In genomic region chr15:70127288-70127746, GRCh38 we compare ENCODE assay signal across 13 cellular contexts. TPM values are rescaled to one million over a fixed set of nuclear protein-coding genes. Genes with fewer than 3 reads are reported as not detected.
A peak's percentile ranks its signal among the peaks of the same experiment; 100 is the strongest.
DNase-seq lines count a peak whose midpoint lies in the region; ATAC-seq, FAIRE-seq and TF ChIP-seq lines count a peak whose summit lies in the region.
"Had no signal": no experiment of that assay in that cellular context is flagged by ENCODE, and none has a peak within 500 bp of the region (broad histone marks: within the 10 kb centered on the region; RNA-seq: fewer than 3 reads in every experiment).

No MANE protein-coding gene starts in this region.

- peaks cover 7 to 40% (median 23%) of the 10 kb centered on the region in 9 donors for H3K4me1 ChIP-seq in heart right ventricle
- peaks cover 9% of the 10 kb centered on the region; the same call in 1 of the 2 replicates for H3K4me1 ChIP-seq in GM12878 (ENCODE audit: control insufficient read depth, insufficient read depth, low read length)
- H3K4me1 ChIP-seq in right lobe of liver = peaks cover 0 to 20% (median 2%) of the 10 kb centered on the region in 4 donors

- H3K4me3 Mint-ChIP-seq in T-helper 17 cell = no peak overlapping the region
- H3K4me3 Mint-ChIP-seq: mesothelial cell of epicardium had no signal

- H3K27me3 ChIP-seq in heart right ventricle (peaks cover 0 to 23% (median 5%) of the 10 kb centered on the region in 7 donors), GM12878 (replicated peaks in 1 of 2; ENCODE audit: control insufficient read depth in 2 of 2, insufficient read depth in 2 of 2, low read length in 1 of 2) (no peaks in the 10 kb centered on the region; a peak in 1 of 4 replicates), right lobe of liver (no peaks in the 10 kb centered on the region)

- DNase-seq in heart right ventricle = peak; percentile 52 to 58
- no peak for DNase-seq in Right ventricle myocardium inferior (ENCODE audit: missing footprints)
- DNase-seq in GM12878 (ENCODE audit: low read depth, low spot score) = no peak
- DNase-seq in right lobe of liver = peak in 1 of 3 donors; percentile 70
- DNase-seq in T-helper 17 cell = no peak
- no peak for DNase-seq in germinal center (ENCODE audit: low spot score)
- DNase-seq in NCI-H1930 (lab: John Stamatoyannopoulos, UW) = no peak
- no peak for DNase-seq in ureter (ENCODE audit: low spot score)
- DNase-seq: activated T-cell treated with anti-CD3 and anti-CD28 coated beads for 4 hours; effector memory CD4-positive, alpha-beta T cell; hippocampal formation; NCI-H1436 had no signal

- CTCF ChIA-PET in GM12878 (lab: Yijun Ruan, JAX) = no interaction called here

- in situ Hi-C loops in GM12878 (cut with MboI) = no loop called here

- intact Hi-C loops in heart right ventricle (cut with DNase I) = no loop called here
- intact Hi-C loops in Right ventricle myocardium inferior (cut with DNase I) = no loop called here
- intact Hi-C loops in GM12878 (cut with micrococcal nuclease; ENCODE audit: unreplicated experiment) = no loop called here
- intact Hi-C loops in right lobe of liver (cut with DNase I) = no loop called here

- no peaks in the 10 kb centered on the region for H3K36me3 Mint-ChIP-seq in T-helper 17 cell (ENCODE audit: low read depth)
- H3K36me3 Mint-ChIP-seq: mesothelial cell of epicardium had no signal

- RAD21 ChIA-PET in GM12878 (lab: Charles Lee; ENCODE audit: unreplicated experiment) = interaction anchor here (1.0 to 5.8 kb wide), 2 partner anchors 13 to 339 kb away, joined by 3 to 51 read pairs; no protein-coding TSS in a partner anchor

- no peak overlapping the region for H3K4me2 ChIP-seq in GM12878 (ENCODE audit: control insufficient read depth, insufficient read depth)

- H3K36me3 ChIP-seq in heart right ventricle (no peaks in the 10 kb centered on the region), GM12878 (ENCODE audit: control insufficient read depth in 2 of 2, insufficient read depth in 2 of 2, low read length in 1 of 2) (no peaks in the 10 kb centered on the region), right lobe of liver (no peaks in the 10 kb centered on the region)

- H3K27ac Mint-ChIP-seq in T-helper 17 cell = no peak overlapping the region
- H3K27ac Mint-ChIP-seq: mesothelial cell of epicardium had no signal

- H3K4me3 ChIP-seq in heart right ventricle (no peak overlapping the region), GM12878 (no peak overlapping the region), right lobe of liver (no peak overlapping the region)

- no peak for TF ChIP-seq POLR2A in GM12878 (IDR thresholded peaks at IDR 0.05; ENCODE audit: low read depth, low read length)
- TF ChIP-seq POLR2A in right lobe of liver (IDR thresholded peaks at IDR 0.05) = no peak

- SMC1A ChIA-PET in GM12878 (lab: Charles Lee; ENCODE audit: uncharacterized antibody, unreplicated experiment) = interaction anchor here (0.7 to 3.8 kb wide), 5 partner anchors 13 to 236 kb away, joined by 3 to 30 read pairs (median 4); no protein-coding TSS in a partner anchor

- H3K79me2 ChIP-seq in GM12878 (ENCODE audit: control insufficient read depth, insufficient read depth, low read length) = no peaks in the 10 kb centered on the region

- H3K27me3 Mint-ChIP-seq in T-helper 17 cell = peaks cover 29% of the 10 kb centered on the region

- H3K27ac ChIP-seq in heart right ventricle = no peak overlapping the region
- H3K27ac ChIP-seq in GM12878 (ENCODE audit: control insufficient read depth, insufficient read depth) = no peak overlapping the region
- peak overlapping the region in 1 of 3 donors; percentile 52 for H3K27ac ChIP-seq in right lobe of liver

- H3K4me1 Mint-ChIP-seq in T-helper 17 cell = no peaks in the 10 kb centered on the region

- TF ChIP-seq RAD21 in GM12878 (IDR thresholded peaks at IDR 0.05; ENCODE audit: insufficient read depth, low read depth, low read length) = no peak

- H3K9me3 ChIP-seq in heart right ventricle (no peaks in the 10 kb centered on the region), GM12878 (replicated peaks; ENCODE audit: control insufficient read depth, insufficient read depth, low read length) (no peaks in the 10 kb centered on the region; the same call in 2 of the 3 replicates), right lobe of liver (no peaks in the 10 kb centered on the region), T-helper 17 cell (ENCODE audit: control insufficient read depth, low read length, poor library complexity, severe bottlenecking) (no peaks in the 10 kb centered on the region)

- ATAC-seq in heart right ventricle (peak in 7 of 8 donors; percentile 8 to 62 (median 41)), Right ventricle myocardium inferior (no peak), GM12878 (peak; percentile 19), right lobe of liver (peak; percentile 22 to 74 (median 63)), T-helper 17 cell (no peak)

- no peak for TF ChIP-seq EP300 in GM12878 (IDR thresholded peaks at IDR 0.05; ENCODE audit: borderline replicate concordance in 1 of 2, control insufficient read depth in 1 of 2, low read depth in 2 of 2, low read length in 2 of 2)

- no TSS peak for BruUV-seq in GM12878 (replicated peaks; lab: Mats Ljungman, UMichigan)

- no peak overlapping the region for H3K9ac ChIP-seq in GM12878 (ENCODE audit: control insufficient read depth, insufficient read depth, low read length)

- no peak for FAIRE-seq in GM12878 (lab: Jason Lieb, UNC)

- no peak for TF ChIP-seq CTCF in heart right ventricle (IDR thresholded peaks at IDR 0.05)
- no peak for TF ChIP-seq CTCF in GM12878 (IDR thresholded peaks at IDR 0.05 in 2 of 3, conservative IDR thresholded peaks at IDR 0.05 in 1 of 3; ENCODE audit: control insufficient read depth in 2 of 3, extremely low read depth in 1 of 3, insufficient read depth in 1 of 3, low read depth in 3 of 3, low read length in 3 of 3)
- TF ChIP-seq CTCF in right lobe of liver (IDR thresholded peaks at IDR 0.05) = no peak

- H4K20me1 ChIP-seq in GM12878 (ENCODE audit: control insufficient read depth, insufficient read depth) = no peaks in the 10 kb centered on the region; the same call in 1 of the 2 replicates

- no peak overlapping the region for H2AFZ ChIP-seq in GM12878 (ENCODE audit: control insufficient read depth, low read depth, low read length)

- WGBS in heart right ventricle, 2 donors = 38 to 57% methylated on average over 6 of the region's 6 CpGs
- 8% methylated on average over 6 of the region's 6 CpGs for WGBS in GM12878 (ENCODE audit: insufficient coverage, insufficient replicate concordance, low lambda C conversion rate, missing lambda C conversion rate)
- WGBS in right lobe of liver (ENCODE audit: insufficient coverage, low coverage, low lambda C conversion rate, missing lambda C conversion rate) = 23% methylated on average over 6 of the region's 6 CpGs

- POLR2A ChIA-PET in GM12878 (lab: Charles Lee) = interaction anchor here (1.1 to 1.7 kb wide), 3 partner anchors 9 to 15 kb away, joined by 3 to 6 read pairs (median 4); no protein-coding TSS in a partner anchor

TF ChIP-seq in GM12878, 131 proteins besides CTCF, POLR2A, EP300 and RAD21 (continues in another document):
- TF ChIP-seq SMAD1 (IDR thresholded peaks at IDR 0.05; ENCODE audit: low read depth, partially characterized antibody) (peak; percentile 81), IKZF1 (conservative IDR thresholded peaks at IDR 0.05) (peak; percentile 75), ZNF207 (IDR thresholded peaks at IDR 0.05; ENCODE audit: borderline replicate concordance) (no peak), RBBP5 (conservative IDR thresholded peaks at IDR 0.05) (no peak), BCL3 (IDR thresholded peaks at IDR 0.05; ENCODE audit: borderline replicate concordance, insufficient read depth, low read depth, low read length, poor library complexity, severe bottlenecking) (no peak)

RNA-seq across cellular contexts. Expression of gene TLE3, which starts 29.6 kb away (rescaled TPM):
- 10 to 100 TPM in 9 of 10 donors, 1 to 10 TPM in 1; 9.7 to 21.7 (median 13.6) TPM for total RNA-seq in heart right ventricle
- polyA plus RNA-seq in heart right ventricle = 1 to 10 TPM; 7.5 to 8.4 TPM
- total RNA-seq in Right ventricle myocardium inferior = 14.1 TPM
- 56.1 and 56.3 TPM in 2 replicates for total RNA-seq in GM12878 (2013; cell fraction: nucleolus; rRNA removed)
- total RNA-seq in GM12878 (2014; rRNA removed) = 20.3 and 21.9 TPM in 2 replicates
- 8.7 and 9.2 TPM in 2 replicates for total RNA-seq in GM12878 (2014; rRNA removed; fragmentation: Illumina TruSeq; extraction: Trizol)
- total RNA-seq in GM12878 (2021) = 56.3 and 65.5 TPM in 2 replicates
- 34.4 TPM for polyA plus RNA-seq in GM12878 (2011; ENCODE audit: low read depth)
- 5.3 and 8.7 TPM in 2 replicates for polyA plus RNA-seq in GM12878 (2011; rRNA removed)
- 12.5 and 15.1 TPM in 2 replicates for polyA plus RNA-seq in GM12878 (2011; cell fraction: cytosol; rRNA removed)
- 58.8 and 68.9 TPM in 2 replicates for polyA plus RNA-seq in GM12878 (2011; cell fraction: nucleus; rRNA removed)
- polyA plus RNA-seq in GM12878 (2012) = 27.1 and 45.9 TPM in 2 replicates
- polyA plus RNA-seq in GM12878 (2014; fragmentation: Illumina TruSeq; extraction: Trizol) = 4.6 and 9.7 TPM in 2 replicates
- polyA plus RNA-seq in GM12878 (2014; fragmentation: Nextera tagmentation; extraction: Ambion mirVana) = 1 to 10 TPM; 1.2 to 2.2 TPM
- 23.6 and 28.3 TPM in 2 replicates for polyA plus RNA-seq in GM12878 (2014; rRNA removed)
- 10 to 100 TPM in 1 of 2 experiments, 1 to 10 TPM in 1; 9.6 to 10.0 TPM for polyA plus RNA-seq in GM12878 (2016; fragmentation: Nextera tagmentation; extraction: Ambion mirVana)
- 35.7 and 39.9 TPM in 2 replicates for polyA minus RNA-seq in GM12878 (2011; rRNA and poly(A)+ RNA removed)
- polyA minus RNA-seq in GM12878 (2011; cell fraction: cytosol; rRNA and poly(A)+ RNA removed) = 14.1 and 25.1 TPM in 2 replicates
- polyA minus RNA-seq in GM12878 (2011; cell fraction: nucleus; rRNA and poly(A)+ RNA removed) = 34.3 and 66.5 TPM in 2 replicates
- 10 to 100 TPM in 5 of 6 experiments, 1 to 10 TPM in 1; 8.9 to 38.2 (median 21.2) TPM for total RNA-seq in right lobe of liver
- 100 to 1,000 TPM; 115 to 132 TPM for total RNA-seq in T-helper 17 cell
- 37.8 TPM for total RNA-seq in ureter

Comparison
In these comparisons a context has a peak if more than half of its experiments do, and no peak if none do; other contexts are left out.
1. ATAC-seq: peak in heart right ventricle (7 of 8), GM12878 (single experiment) and right lobe of liver (4 of 4); none in Right ventricle myocardium inferior (single experiment) and T-helper 17 cell (single experiment).
2. DNase-seq: peak in heart right ventricle (2 of 2); none in Right ventricle myocardium inferior (single experiment), GM12878 (single experiment), T-helper 17 cell (0 of 3), germinal center (single experiment), NCI-H1930 (0 of 2) and ureter (single experiment).